Comparison of ENCODE assay signal across 25 cellular contexts in genomic region chr6:161682982-161683381, GRCh38.
"Had no signal": no experiment of that assay in that cellular context is flagged by ENCODE, and none has a peak within 500 bp of the region (broad histone marks: within the 10 kb centered on the region; RNA-seq: fewer than 3 reads in every experiment).

No MANE protein-coding gene starts in this region.

- H3K27ac ChIP-seq: dorsolateral prefrontal cortex, gastrocnemius medialis, ovary, thyroid gland, upper lobe of right lung, VCaP had no signal

- H3K27me3 Mint-ChIP-seq: activated CD4-positive, alpha-beta T cell treated with anti-CD3 and anti-CD28 coated beads, Interleukin-2, amount 10 ng/mL, durations not matched to agents 7 days and 5 days; activated CD8-positive, alpha-beta T cell treated with anti-CD3 and anti-CD28 coated beads for 36 hours; activated naive CD4-positive, alpha-beta T cell treated with anti-CD3 and anti-CD28 coated beads, Interleukin-2, amount 50 U/mL, for 24 hours; memory B cell; T-cell had no signal

- H3K4me3 Mint-ChIP-seq: activated CD4-positive, alpha-beta T cell treated with anti-CD3 and anti-CD28 coated beads, Interleukin-2, amount 10 ng/mL, durations not matched to agents 7 days and 5 days; activated CD8-positive, alpha-beta T cell treated with anti-CD3 and anti-CD28 coated beads for 36 hours; activated naive CD4-positive, alpha-beta T cell treated with anti-CD3 and anti-CD28 coated beads, Interleukin-2, amount 50 U/mL, for 24 hours; activated T-helper 1 cell treated with anti-CD3 and anti-CD28 coated beads, Interleukin-12 subunit alpha, Interleukin-12 subunit beta, Interleukin-2, Interleukin-4 antibody, amounts not matched to agents 30 ng/mL and 10 ng/mL and 1 ng/mL, durations not matched to agents 14 hours and 24 hours and 36 hours; effector memory CD8-positive, alpha-beta T cell; memory B cell; T-cell; T-helper 2 cell treated with Interferon-gamma antibody and Interleukin-4, amounts not matched to agents 5 μg/mL and 100 μg/mL, for 36 hours had no signal

- H3K4me1 ChIP-seq: gastrocnemius medialis, thyroid gland, upper lobe of right lung had no signal

- H3K4me1 Mint-ChIP-seq: activated CD4-positive, alpha-beta T cell treated with anti-CD3 and anti-CD28 coated beads, Interleukin-2, amount 10 ng/mL, durations not matched to agents 7 days and 5 days; activated naive CD4-positive, alpha-beta T cell treated with anti-CD3 and anti-CD28 coated beads, Interleukin-2, amount 50 U/mL, for 24 hours; memory B cell; T-cell had no signal

- DNase-seq: activated CD4-positive, alpha-beta T cell treated with anti-CD3 and anti-CD28 coated beads, Interleukin-2, amount 10 ng/mL, durations not matched to agents 7 days and 5 days; activated CD4-positive, CD25-positive, alpha-beta regulatory T cell treated with anti-CD3 and anti-CD28 coated beads, Interleukin-2, amount 50 U/mL, for 72 hours; activated CD8-positive, alpha-beta T cell treated with anti-CD3 and anti-CD28 coated beads for 36 hours; activated gamma-delta T cell; aorta; central memory CD4-positive, alpha-beta T cell; effector memory CD8-positive, alpha-beta T cell; gastrocnemius medialis; hippocampal formation; kidney glomerular epithelial cell; ovary; right cardiac atrium; stimulated activated CD4-positive, alpha-beta T cell treated with anti-CD3 and anti-CD28 coated beads, Interleukin-12 subunit alpha, Interleukin-12 subunit beta, amount 100 ng/mL, for 4 hours; stimulated activated CD4-positive, alpha-beta T cell treated with anti-CD3 and anti-CD28 coated beads, Interleukin-4, amount 100 ng/mL, for 4 hours; stimulated activated naive CD8-positive, alpha-beta T cell treated with anti-CD3 and anti-CD28 coated beads, Interleukin-15, Interleukin-2, amounts not matched to agents 100 U/mL and 50 U/mL, for 24 hours; T-cell; thyroid gland; upper lobe of right lung had no signal

- H3K27me3 ChIP-seq: dorsolateral prefrontal cortex, gastrocnemius medialis, ovary, thyroid gland, upper lobe of right lung had no signal

- H3K9me3 Mint-ChIP-seq: activated CD4-positive, alpha-beta T cell treated with anti-CD3 and anti-CD28 coated beads, Interleukin-2, amount 10 ng/mL, durations not matched to agents 7 days and 5 days; activated CD8-positive, alpha-beta T cell treated with anti-CD3 and anti-CD28 coated beads for 36 hours; activated naive CD4-positive, alpha-beta T cell treated with anti-CD3 and anti-CD28 coated beads, Interleukin-2, amount 50 U/mL, for 24 hours; activated T-helper 1 cell treated with anti-CD3 and anti-CD28 coated beads, Interleukin-12 subunit alpha, Interleukin-12 subunit beta, Interleukin-2, Interleukin-4 antibody, amounts not matched to agents 30 ng/mL and 10 ng/mL and 1 ng/mL, durations not matched to agents 14 hours and 24 hours and 36 hours; effector memory CD8-positive, alpha-beta T cell; T-cell; T-helper 2 cell treated with Interferon-gamma antibody and Interleukin-4, amounts not matched to agents 5 μg/mL and 100 μg/mL, for 36 hours had no signal

- ATAC-seq: activated CD8-positive, alpha-beta T cell treated with anti-CD3 and anti-CD28 coated beads for 36 hours; effector memory CD8-positive, alpha-beta T cell; esophagus mucosa; gastrocnemius medialis; right cardiac atrium; stimulated activated naive CD8-positive, alpha-beta T cell treated with anti-CD3 and anti-CD28 coated beads, Interleukin-15, Interleukin-2, amounts not matched to agents 100 U/mL and 50 U/mL, for 24 hours; T-cell; upper lobe of right lung had no signal

- H3K36me3 Mint-ChIP-seq: activated naive CD4-positive, alpha-beta T cell treated with anti-CD3 and anti-CD28 coated beads, Interleukin-2, amount 50 U/mL, for 24 hours; T-cell had no signal

- H3K27ac Mint-ChIP-seq: activated CD4-positive, alpha-beta T cell treated with anti-CD3 and anti-CD28 coated beads, Interleukin-2, amount 10 ng/mL, durations not matched to agents 7 days and 5 days; activated CD8-positive, alpha-beta T cell treated with anti-CD3 and anti-CD28 coated beads for 36 hours; activated naive CD4-positive, alpha-beta T cell treated with anti-CD3 and anti-CD28 coated beads, Interleukin-2, amount 50 U/mL, for 24 hours; activated T-helper 1 cell treated with anti-CD3 and anti-CD28 coated beads, Interleukin-12 subunit alpha, Interleukin-12 subunit beta, Interleukin-2, Interleukin-4 antibody, amounts not matched to agents 30 ng/mL and 10 ng/mL and 1 ng/mL, durations not matched to agents 14 hours and 24 hours and 36 hours; effector memory CD8-positive, alpha-beta T cell; memory B cell; T-cell; T-helper 2 cell treated with Interferon-gamma antibody and Interleukin-4, amounts not matched to agents 5 μg/mL and 100 μg/mL, for 36 hours had no signal

- H3K36me3 ChIP-seq: gastrocnemius medialis, ovary, thyroid gland, upper lobe of right lung had no signal

- H3K9me3 ChIP-seq: gastrocnemius medialis, ovary, thyroid gland, upper lobe of right lung had no signal

- H3K4me3 ChIP-seq: dorsolateral prefrontal cortex, gastrocnemius medialis, ovary, thyroid gland, upper lobe of right lung had no signal
